22 cellular contexts compared by ENCODE assay signal in genomic region chr12:87618199-87618598, GRCh38.
DNase-seq lines count a peak whose midpoint lies in the region; ATAC-seq, FAIRE-seq and TF ChIP-seq lines count a peak whose summit lies in the region.
"Had no signal": no experiment of that assay in that cellular context is flagged by ENCODE, and none has a peak within 500 bp of the region (broad histone marks: within the 10 kb centered on the region; RNA-seq: fewer than 3 reads in every experiment).

No MANE protein-coding gene starts in this region.

- DNase-seq in NB4 (ENCODE audit: low read depth) (peak; percentile 16), cardiac fibroblast (ENCODE audit: low read depth in 2 of 2) (peak; percentile 8 to 9), fibroblast of the aortic adventitia (ENCODE audit: low read depth) (peak; percentile 3), HepG2 (ENCODE audit: low spot score) (no peak), NCI-H2029 treated with DMSO at 0.1 percent for 48 hours (lab: John Stamatoyannopoulos, UW) (no peak), left ventricle myocardium inferior (no peak), NCI-H2029 (lab: John Stamatoyannopoulos, UW) (no peak)
- no peak for DNase-seq in stimulated activated CD4-positive, alpha-beta T cell treated with anti-CD3 and anti-CD28 coated beads, Interleukin-4, amount 100 ng/mL, for 24 hours
- DNase-seq: Calu3, DMS79 treated with DMSO at 0.1 percent for 48 hours, GF-D8, HCEC 1CT, NCI-H1105, NCI-H1436 treated with DMSO at 0.1 percent for 48 hours, NCI-H1930, NCI-H526 treated with DMSO at 0.1 percent for 48 hours, PC-9, Right ventricle myocardium superior had no signal

- in situ Hi-C loops in HepG2 (cut with HindIII; ENCODE audit: extremely low pct_ligation_motif_present, low pct_unique_long_range_greater_than_20kb): no loop called here

- H3K9ac ChIP-seq in HepG2 (ENCODE audit: insufficient read depth, low read depth, low read length): no peak overlapping the region
- H3K9ac ChIP-seq: KMS-11 had no signal

- H3K9me3 ChIP-seq in HepG2 (ENCODE audit: low read length) (peaks cover 86% of the 10 kb centered on the region), left ventricle myocardium inferior (replicated peaks) (no peaks in the 10 kb centered on the region)
- H3K9me3 ChIP-seq: SJSA1 had no signal

- H3K4me2 ChIP-seq in HepG2 (ENCODE audit: low read depth, low read length): no peak overlapping the region
- H3K4me2 ChIP-seq: KMS-11, PC-9 had no signal

- no peak overlapping the region for H2AFZ ChIP-seq in HepG2 (ENCODE audit: low read length)
- H2AFZ ChIP-seq: PC-9 had no signal

- no peak overlapping the region for H3K4me3 ChIP-seq in NB4 (ENCODE audit: low read depth, low read length)
- H3K4me3 ChIP-seq in cardiac fibroblast (replicated peaks in 1 of 2; ENCODE audit: low read depth in 2 of 2, low read length in 2 of 2): no peak overlapping the region
- H3K4me3 ChIP-seq in fibroblast of the aortic adventitia (ENCODE audit: low read depth, low read length): no peak overlapping the region
- no peak overlapping the region for H3K4me3 ChIP-seq in HepG2 (replicated peaks in 1 of 3; ENCODE audit: insufficient read depth in 1 of 3, low read depth in 2 of 3, low read length in 3 of 3)
- no peak overlapping the region for H3K4me3 ChIP-seq in left ventricle myocardium inferior
- H3K4me3 ChIP-seq: PC-9, SJSA1 had no signal

- POLR2A ChIA-PET in HepG2 (lab: Yijun Ruan, JAX): no interaction called here

- H4K20me1 ChIP-seq in HepG2 (ENCODE audit: insufficient read depth, low read length): no peaks in the 10 kb centered on the region

- TF ChIP-seq RAD21 in HepG2 (CRISPR knock-in tag; IDR thresholded peaks at IDR 0.05): no peak

- no peak for TF ChIP-seq CTCF in NB4 (IDR thresholded peaks at IDR 0.05; ENCODE audit: low read depth, low read length)
- no peak for TF ChIP-seq CTCF in cardiac fibroblast (IDR thresholded peaks at IDR 0.05; ENCODE audit: low read depth, low read length)
- TF ChIP-seq CTCF in fibroblast of the aortic adventitia (IDR thresholded peaks at IDR 0.05; ENCODE audit: insufficient read depth, low read length): no peak
- TF ChIP-seq CTCF in HepG2 (CRISPR knock-in tag; IDR thresholded peaks at IDR 0.05): no peak
- no peak for TF ChIP-seq CTCF in left ventricle myocardium inferior (IDR thresholded peaks at IDR 0.05; ENCODE audit: borderline replicate concordance)

- H3K27me3 ChIP-seq in HepG2 (ENCODE audit: control insufficient read depth in 1 of 2, insufficient read depth in 2 of 2, low read length in 2 of 2): no peaks in the 10 kb centered on the region
- no peaks in the 10 kb centered on the region for H3K27me3 ChIP-seq in left ventricle myocardium inferior (ENCODE audit: low read depth)
- H3K27me3 ChIP-seq: SJSA1 had no signal

- TF ChIP-seq EP300 in HepG2 (IDR thresholded peaks at IDR 0.05; ENCODE audit: low read depth in 2 of 2, low read length in 2 of 2) (no peak), HepG2 (CRISPR knock-in tag; IDR thresholded peaks at IDR 0.05; ENCODE audit: borderline replicate concordance) (no peak)

- CTCF ChIA-PET in HepG2 (lab: Yijun Ruan, JAX; ENCODE audit: low intra/inter-chr PET ratio, low total read pairs): no interaction called here

- no TSS peak for BruUV-seq in HepG2 (replicated peaks; lab: Mats Ljungman, UMichigan)

- no peaks in the 10 kb centered on the region for H3K36me3 ChIP-seq in HepG2 (replicated peaks in 1 of 2; ENCODE audit: control insufficient read depth in 1 of 2, insufficient read depth in 2 of 2, low read length in 2 of 2)
- no peaks in the 10 kb centered on the region for H3K36me3 ChIP-seq in left ventricle myocardium inferior
- H3K36me3 ChIP-seq: SJSA1 had no signal

- intact Hi-C loops in HepG2 (cut with micrococcal nuclease; ENCODE audit: unreplicated experiment): no loop called here
- intact Hi-C loops in left ventricle myocardium inferior (cut with micrococcal nuclease): no loop called here

- TF ChIP-seq POLR2A in NB4 (IDR thresholded peaks at IDR 0.05; ENCODE audit: extremely low read depth, insufficient read length) (no peak), HepG2 (IDR thresholded peaks at IDR 0.05; ENCODE audit: insufficient read depth in 1 of 2, low read depth in 2 of 2, low read length in 2 of 2) (no peak)

- H3K4me1 ChIP-seq in HepG2 (ENCODE audit: insufficient read depth, low read length) (no peaks in the 10 kb centered on the region), left ventricle myocardium inferior (no peaks in the 10 kb centered on the region)
- H3K4me1 ChIP-seq: SJSA1 had no signal

- no peak overlapping the region for H3K27ac ChIP-seq in HepG2 (ENCODE audit: extremely low read length, insufficient read depth, low read length)
- H3K27ac ChIP-seq in left ventricle myocardium inferior (replicated peaks): no peak overlapping the region
- H3K27ac ChIP-seq: KMS-11, PC-9, SJSA1 had no signal

- no peak for ATAC-seq in HepG2

- H3K79me2 ChIP-seq in HepG2 (ENCODE audit: insufficient read depth, low read length): no peaks in the 10 kb centered on the region

- no peak for FAIRE-seq in HepG2 (lab: Jason Lieb, UNC)
- FAIRE-seq: GM12891, H1 had no signal

TF ChIP-seq in HepG2, 621 proteins besides CTCF, POLR2A, EP300 and RAD21:
- TF ChIP-seq CEBPB (IDR thresholded peaks at IDR 0.05; ENCODE audit: borderline replicate concordance, low read depth, low read length): 0 out of 2 replicates have a peak, but pooled peaks have one; percentile 4
- no peak for TF ChIP-seq SMAD3 (CRISPR knock-in tag; IDR thresholded peaks at IDR 0.05)
TF ChIP-seq in HepG2: peak in this region for 1.

Comparison
In these comparisons a context has a peak if more than half of its experiments do, and no peak if none do; other contexts are left out.
1. DNase-seq: peak in NB4 (single experiment), cardiac fibroblast (2 of 2) and fibroblast of the aortic adventitia (single experiment); none in HepG2 (single experiment), NCI-H2029 treated with DMSO at 0.1 percent for 48 hours (single experiment), stimulated activated CD4-positive, alpha-beta T cell treated with anti-CD3 and anti-CD28 coated beads, Interleukin-4, amount 100 ng/mL, for 24 hours (single experiment), left ventricle myocardium inferior (single experiment) and NCI-H2029 (single experiment).